In genomic region chr13:91320990-91321389, GRCh38 we compare ENCODE assay signal across 6 cellular contexts. TPM values are rescaled to one million over a fixed set of nuclear protein-coding genes. Genes with fewer than 3 reads are reported as not detected.
DNase-seq lines count a peak whose midpoint lies in the region; ATAC-seq, FAIRE-seq and TF ChIP-seq lines count a peak whose summit lies in the region.
"Not testable (repeated sequence)": the region's sequence is repeated elsewhere in the genome, so short reads cannot be mapped to it uniquely, and the experiment has no call there.

No MANE protein-coding gene starts in this region.

- 0% methylated on average over 1 of the region's 1 CpG for WGBS in K562 (ENCODE audit: insufficient coverage, low coverage, missing lambda C conversion rate)

- H3K27ac Mint-ChIP-seq in activated naive CD4-positive, alpha-beta T cell treated with anti-CD3 and anti-CD28 coated beads, Interleukin-2, amount 50 U/mL, for 72 hours, result peak overlapping the region; percentile 17 to 26
- H3K27ac Mint-ChIP-seq in activated naive CD8-positive, alpha-beta T cell, result peak overlapping the region; percentile 38
- H3K27ac Mint-ChIP-seq in memory B cell, result peak overlapping the region; percentile 12
- peak overlapping the region; percentile 37 for H3K27ac Mint-ChIP-seq in neural crest cell (ENCODE audit: unreplicated experiment)

- H2AFZ ChIP-seq in K562 (ENCODE audit: low read depth, low read length), result not testable (repeated sequence)

- H3K79me2 ChIP-seq in K562 (ENCODE audit: control insufficient read depth, insufficient read depth, low read length), result not testable (repeated sequence)

- in situ Hi-C loops in K562 (cut with MboI), result not testable (repeated sequence)

- DNase-seq in activated naive CD4-positive, alpha-beta T cell treated with anti-CD3 and anti-CD28 coated beads, Interleukin-2, amount 50 U/mL, for 72 hours (ENCODE audit: low spot score in 2 of 2); K562 (ENCODE audit: extremely low read depth in 1 of 4, low spot score in 3 of 4); memory B cell (ENCODE audit: low spot score in 2 of 2); neural crest cell (ENCODE audit: low read depth, low spot score): not testable (repeated sequence)

- H3K9ac ChIP-seq in K562 (ENCODE audit: insufficient read depth in 1 of 2, low read depth in 2 of 2, low read length in 2 of 2), result not testable (repeated sequence)

- H3K4me1 ChIP-seq in HEK293 (ENCODE audit: control insufficient read depth, insufficient read depth, low read length); K562 (replicated peaks in 1 of 2; ENCODE audit: control insufficient read depth in 2 of 2, insufficient read depth in 2 of 2, low read length in 2 of 2): not testable (repeated sequence)

- not testable (repeated sequence) for H3K27me3 Mint-ChIP-seq in activated naive CD8-positive, alpha-beta T cell; memory B cell; neural crest cell (ENCODE audit: low read depth)

- not testable (repeated sequence) for H3K27ac ChIP-seq in HEK293 (ENCODE audit: extremely low read depth, low read depth, low read length); K562 (ENCODE audit: extremely low read depth, low read depth, low read length)

- POLR2A ChIA-PET in HEK293 (lab: Yijun Ruan, JAX), result not testable (repeated sequence)
- POLR2A ChIA-PET in K562 (lab: Yijun Ruan, JAX), result interaction anchor here (1.0 to 2.0 kb wide), 2 partner anchors 26 to 33 kb away, joined by 3 to 6 read pairs; partner anchors contain the start of gene MIR17HG

- H3K36me3 ChIP-seq in HEK293 (ENCODE audit: control insufficient read depth in 2 of 2, insufficient read depth in 1 of 2, low read length in 2 of 2); K562 (ENCODE audit: control insufficient read depth, insufficient read depth, low read length): not testable (repeated sequence)

- ATAC-seq in activated naive CD4-positive, alpha-beta T cell treated with anti-CD3 and anti-CD28 coated beads, Interleukin-2, amount 50 U/mL, for 72 hours; K562; memory B cell (ENCODE audit: low read depth): not testable (repeated sequence)

- not testable (repeated sequence) for TF ChIP-seq RAD21 in K562 (CRISPR knock-in tag; conservative IDR thresholded peaks at IDR 0.05 in 1 of 2, IDR thresholded peaks at IDR 0.05 in 1 of 2)

- TF ChIP-seq EP300 in K562 (IDR thresholded peaks at IDR 0.05; ENCODE audit: low read length), result not testable (repeated sequence)

- H3K4me3 ChIP-seq in HEK293 (ENCODE audit: low read depth, low read length); K562: not testable (repeated sequence)

- not testable (repeated sequence) for TF ChIP-seq CTCF in HEK293 (tag by site-specific recombination; IDR thresholded peaks at IDR 0.05); K562 (IDR thresholded peaks at IDR 0.05 in 2 of 3, conservative IDR thresholded peaks at IDR 0.05 in 1 of 3; ENCODE audit: insufficient read depth in 2 of 3, low read depth in 1 of 3, low read length in 3 of 3); neural crest cell (conservative IDR thresholded peaks at IDR 0.05)

- H3K4me2 ChIP-seq in K562 (ENCODE audit: insufficient read depth, low read length), result not testable (repeated sequence)

- intact Hi-C loops in K562 (cut with micrococcal nuclease), result not testable (repeated sequence)

- peaks cover 13% of the 10 kb centered on the region for H3K4me1 Mint-ChIP-seq in activated naive CD8-positive, alpha-beta T cell (ENCODE audit: low read depth)
- not testable (repeated sequence) for H3K4me1 Mint-ChIP-seq in memory B cell, neural crest cell

- H3K4me3 Mint-ChIP-seq in activated naive CD8-positive, alpha-beta T cell; memory B cell; neural crest cell: not testable (repeated sequence)

- not testable (repeated sequence) for H3K27me3 ChIP-seq in K562 (ENCODE audit: control insufficient read depth in 2 of 2, insufficient read depth in 2 of 2, low read length in 2 of 2)

- not testable (repeated sequence) for FAIRE-seq in K562 (lab: Jason Lieb, UNC)

- not testable (repeated sequence) for H3K9me3 ChIP-seq in HEK293 (ENCODE audit: control insufficient read depth, insufficient read depth, low read depth, low read length); K562 (replicated peaks; ENCODE audit: control insufficient read depth, insufficient read depth, low read depth, low read length)

- not testable (repeated sequence) for BruUV-seq in K562 (replicated peaks; lab: Mats Ljungman, UMichigan)

- CTCF ChIA-PET in HEK293 (lab: Yijun Ruan, JAX), result interaction anchor here (0.7 kb wide), 1 partner anchor 18 kb away, joined by 8 read pairs; no protein-coding TSS in a partner anchor
- CTCF ChIA-PET in K562 (lab: Yijun Ruan, JAX; ENCODE audit: low intra/inter-chr PET ratio), result not testable (repeated sequence)

- not testable (repeated sequence) for H3K9me1 ChIP-seq in K562 (ENCODE audit: control insufficient read depth, insufficient read depth, low read length)

- H3K36me3 Mint-ChIP-seq in activated naive CD4-positive, alpha-beta T cell treated with anti-CD3 and anti-CD28 coated beads, Interleukin-2, amount 50 U/mL, for 72 hours; activated naive CD8-positive, alpha-beta T cell; memory B cell; neural crest cell (ENCODE audit: low read depth): not testable (repeated sequence)

- H3K9me3 Mint-ChIP-seq in activated naive CD4-positive, alpha-beta T cell treated with anti-CD3 and anti-CD28 coated beads, Interleukin-2, amount 50 U/mL, for 72 hours; activated naive CD8-positive, alpha-beta T cell (ENCODE audit: low read depth); memory B cell; neural crest cell: not testable (repeated sequence)

- H4K20me1 ChIP-seq in K562 (replicated peaks; ENCODE audit: control insufficient read depth, insufficient read depth, low read length), result not testable (repeated sequence)

- TF ChIP-seq POLR2A in K562 (conservative IDR thresholded peaks at IDR 0.05), result not testable (repeated sequence)

TF ChIP-seq in HEK293, 187 proteins besides CTCF, POLR2A, EP300 and RAD21:
- TF ChIP-seq ZNF366 (tag by site-specific recombination; conservative IDR thresholded peaks at IDR 0.05), result peak; percentile 74

TF ChIP-seq in K562, 482 proteins besides CTCF, POLR2A, EP300 and RAD21:
- TF ChIP-seq ZNF3 (CRISPR knock-in tag; IDR thresholded peaks at IDR 0.05), result 0 out of 2 replicates have a peak, but pooled peaks have one; percentile 52
- peak; percentile 85; the same call in 1 of the 2 replicates for TF ChIP-seq TSC22D4 (tag; IDR thresholded peaks at IDR 0.05)
- TF ChIP-seq HINFP (tag; conservative IDR thresholded peaks at IDR 0.05; ENCODE audit: low read depth), result peak; percentile 62

RNA-seq across cellular contexts. Expression of gene MIR17HG, which starts 26.5 kb away (rescaled TPM):
- 10 to 100 TPM; 11.5 to 25.8 TPM for total RNA-seq in activated naive CD4-positive, alpha-beta T cell treated with anti-CD3 and anti-CD28 coated beads, Interleukin-2, amount 50 U/mL, for 72 hours
- 458 and 1,073 TPM in 2 replicates for total RNA-seq in K562 (2011; cell fraction: chromatin; rRNA removed; ENCODE audit: low replicate concordance)
- 474 and 541 TPM in 2 replicates for total RNA-seq in K562 (2011; cell fraction: nucleolus; rRNA removed)
- total RNA-seq in K562 (2011; cell fraction: nucleoplasm; rRNA removed), result 882 and 1,501 TPM in 2 replicates
- total RNA-seq in K562 (2014; rRNA removed) (55.3 and 100 TPM in 2 replicates), K562 (2014; rRNA removed; fragmentation: Illumina TruSeq; extraction: Trizol) (177 and 218 TPM in 2 replicates), K562 (2015; rRNA removed; fragmentation: Illumina TruSeq; extraction: Trizol) (130 and 149 TPM in 2 replicates), K562 (2021) (77.8 and 106 TPM in 2 replicates), neural crest cell (40.6 and 40.9 TPM in 2 replicates)
- polyA plus RNA-seq in K562 (2011; rRNA removed) (147 and 182 TPM in 2 replicates), K562 (2014; fragmentation: Illumina TruSeq; extraction: Trizol) (43.2 and 59.7 TPM in 2 replicates), K562 (2014; fragmentation: Nextera tagmentation; extraction: Ambion mirVana) (10 to 100 TPM; 44.2 to 67.6 TPM), K562 (2014; rRNA removed) (77.9 and 119 TPM in 2 replicates)
- polyA plus RNA-seq in K562 (2011; cell fraction: cytosol; rRNA removed), result 8.2 and 35.8 TPM in 2 replicates
- polyA plus RNA-seq in K562 (2011; cell fraction: nucleus; rRNA removed), result 165 and 195 TPM in 2 replicates
- 21.0 and 54.8 TPM in 2 replicates for polyA plus RNA-seq in K562 (2012)
- polyA minus RNA-seq in K562 (2011; rRNA and poly(A)+ RNA removed), result 251 and 360 TPM in 2 replicates
- polyA minus RNA-seq in K562 (2011; cell fraction: cytosol; rRNA and poly(A)+ RNA removed), result 17.0 and 22.7 TPM in 2 replicates
- polyA minus RNA-seq in K562 (2011; cell fraction: nucleus; rRNA and poly(A)+ RNA removed), result 714 and 1,502 TPM in 2 replicates
